ENCODE assay signal across 19 cellular contexts in the genomic region with DNA sequence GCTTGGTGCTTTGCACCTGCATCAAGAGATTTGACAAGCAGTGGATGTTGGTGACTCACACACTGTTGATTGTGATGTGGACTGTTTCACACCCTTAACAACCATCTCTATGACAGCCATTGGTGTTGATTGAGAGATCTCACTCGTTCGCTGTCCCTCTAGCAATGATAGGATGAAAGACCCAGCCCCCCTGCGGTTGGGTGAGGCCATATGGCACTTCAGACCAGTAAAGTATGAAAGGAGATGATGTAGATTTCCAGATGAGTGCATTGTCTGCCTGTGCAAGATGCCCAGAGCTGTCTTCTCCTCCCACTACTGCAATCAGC.
DNase-seq lines count a peak whose midpoint lies in the region; ATAC-seq and TF ChIP-seq lines count a peak whose summit lies in the region.
"Had no signal": no experiment of that assay in that cellular context is flagged by ENCODE, and none has a peak within 500 bp of the region (broad histone marks: within the 10 kb centered on the region; RNA-seq: fewer than 3 reads in every experiment).

No MANE protein-coding gene starts in this region.

- peak; percentile 39 for ATAC-seq in GM18867 (IDR thresholded peaks at IDR 0.05; ENCODE audit: unreplicated experiment)
- ATAC-seq in T-helper 17 cell = no peak
- no peak for ATAC-seq in SK-N-SH treated with all-trans-retinoic acid at 6 μM for 48 hours
- no peak for ATAC-seq in T-cell (replicated peaks in 1 of 4)
- ATAC-seq in GM21423 (IDR thresholded peaks at IDR 0.05; ENCODE audit: unreplicated experiment) = no peak
- ATAC-seq: activated CD4-positive, alpha-beta T cell treated with anti-CD3 and anti-CD28 coated beads for 36 hours; GM23338; K562 had no signal

- H3K27me3 Mint-ChIP-seq in T-helper 17 cell (peaks cover 5% of the 10 kb centered on the region), neural progenitor cell (ENCODE audit: insufficient read depth, low read depth) (peaks cover 2% of the 10 kb centered on the region), T-cell (no peaks in the 10 kb centered on the region)
- H3K27me3 Mint-ChIP-seq: activated CD4-positive, alpha-beta T cell treated with anti-CD3 and anti-CD28 coated beads for 36 hours had no signal

- H2AFZ ChIP-seq in neural progenitor cell (replicated peaks) = no peak overlapping the region
- H2AFZ ChIP-seq: GM23338 had no signal

- H3K36me3 Mint-ChIP-seq in T-helper 17 cell (ENCODE audit: low read depth) (no peaks in the 10 kb centered on the region), neural progenitor cell (no peaks in the 10 kb centered on the region), T-cell (no peaks in the 10 kb centered on the region)

- no peak overlapping the region for H3K9ac ChIP-seq in neural progenitor cell

- H3K36me3 ChIP-seq in neural progenitor cell = no peaks in the 10 kb centered on the region
- H3K36me3 ChIP-seq: ovary, SJSA1, uterus had no signal

- H3K27ac Mint-ChIP-seq in T-helper 17 cell (peak overlapping the region; percentile 27), neural progenitor cell (peak overlapping the region; percentile 18), T-cell (no peak overlapping the region)
- H3K27ac Mint-ChIP-seq: activated CD4-positive, alpha-beta T cell treated with anti-CD3 and anti-CD28 coated beads for 36 hours; GM23338 had no signal

- no peak overlapping the region for H3K4me3 Mint-ChIP-seq in T-helper 17 cell
- H3K4me3 Mint-ChIP-seq in neural progenitor cell = no peak overlapping the region
- no peak overlapping the region for H3K4me3 Mint-ChIP-seq in T-cell
- H3K4me3 Mint-ChIP-seq: activated CD4-positive, alpha-beta T cell treated with anti-CD3 and anti-CD28 coated beads for 36 hours; GM23338 had no signal

- H3K4me1 Mint-ChIP-seq in T-helper 17 cell = no peaks in the 10 kb centered on the region
- H3K4me1 Mint-ChIP-seq in neural progenitor cell = no peaks in the 10 kb centered on the region
- H3K4me1 Mint-ChIP-seq in T-cell = no peaks in the 10 kb centered on the region
- H3K4me1 Mint-ChIP-seq: activated CD4-positive, alpha-beta T cell treated with anti-CD3 and anti-CD28 coated beads for 36 hours had no signal

- no peak overlapping the region for H3K4me2 ChIP-seq in neural progenitor cell
- H3K4me2 ChIP-seq: GM23338 had no signal

- CTCF ChIA-PET in T-cell (lab: Charles Lee) = no interaction called here

- no peaks in the 10 kb centered on the region for H3F3A ChIP-seq in neural progenitor cell (ENCODE audit: low read depth)

- H3K27me3 ChIP-seq in neural progenitor cell = no peaks in the 10 kb centered on the region
- H3K27me3 ChIP-seq: ovary, uterus had no signal

- DNase-seq in HT-29 (ENCODE audit: low spot score) = peak; percentile 42
- no peak for DNase-seq in T-helper 17 cell
- DNase-seq in neural progenitor cell (ENCODE audit: low spot score) = no peak
- no peak for DNase-seq in T-cell
- no peak for DNase-seq in H4 (ENCODE audit: low spot score)
- DNase-seq: activated CD4-positive, alpha-beta T cell treated with anti-CD3 and anti-CD28 coated beads for 36 hours; amniotic stem cell; caudate nucleus; MV-4-11; NCI-H2107; ovary; stimulated activated CD4-positive, alpha-beta T cell treated with anti-CD3 and anti-CD28 coated beads, Interleukin-2, amount 100 ng/mL, for 48 hours; uterus had no signal

- TF ChIP-seq CTCF in neural progenitor cell (IDR thresholded peaks at IDR 0.05) = no peak

- H3K9me3 Mint-ChIP-seq in neural progenitor cell = no peaks in the 10 kb centered on the region
- H3K9me3 Mint-ChIP-seq in T-cell = no peaks in the 10 kb centered on the region
- H3K9me3 Mint-ChIP-seq: GM23338 had no signal

- no peaks in the 10 kb centered on the region for H3K4me1 ChIP-seq in neural progenitor cell
- H3K4me1 ChIP-seq: SJSA1, uterus had no signal

- no peak overlapping the region for H3K4me3 ChIP-seq in neural progenitor cell
- H3K4me3 ChIP-seq: GM23338, K562, ovary, SJSA1, uterus had no signal

- H3K9me3 ChIP-seq in T-helper 17 cell (ENCODE audit: control insufficient read depth, low read length, poor library complexity, severe bottlenecking) = no peaks in the 10 kb centered on the region
- no peaks in the 10 kb centered on the region for H3K9me3 ChIP-seq in neural progenitor cell (ENCODE audit: low read depth)
- H3K9me3 ChIP-seq: ovary, SJSA1, uterus had no signal

- H3K27ac ChIP-seq in neural progenitor cell = no peak overlapping the region
- H3K27ac ChIP-seq: ovary, SJSA1, uterus had no signal

- POLR2A ChIA-PET in T-cell (lab: Charles Lee) = no interaction called here

- H4K20me1 ChIP-seq in neural progenitor cell (ENCODE audit: low read depth) = no peaks in the 10 kb centered on the region

- no peaks in the 10 kb centered on the region for H3K79me2 ChIP-seq in neural progenitor cell (ENCODE audit: low read depth)

TF ChIP-seq in SK-N-SH treated with all-trans-retinoic acid at 6 μM for 48 hours, 23 proteins besides CTCF, POLR2A, EP300 and RAD21:
- TF ChIP-seq, protein P1, sequence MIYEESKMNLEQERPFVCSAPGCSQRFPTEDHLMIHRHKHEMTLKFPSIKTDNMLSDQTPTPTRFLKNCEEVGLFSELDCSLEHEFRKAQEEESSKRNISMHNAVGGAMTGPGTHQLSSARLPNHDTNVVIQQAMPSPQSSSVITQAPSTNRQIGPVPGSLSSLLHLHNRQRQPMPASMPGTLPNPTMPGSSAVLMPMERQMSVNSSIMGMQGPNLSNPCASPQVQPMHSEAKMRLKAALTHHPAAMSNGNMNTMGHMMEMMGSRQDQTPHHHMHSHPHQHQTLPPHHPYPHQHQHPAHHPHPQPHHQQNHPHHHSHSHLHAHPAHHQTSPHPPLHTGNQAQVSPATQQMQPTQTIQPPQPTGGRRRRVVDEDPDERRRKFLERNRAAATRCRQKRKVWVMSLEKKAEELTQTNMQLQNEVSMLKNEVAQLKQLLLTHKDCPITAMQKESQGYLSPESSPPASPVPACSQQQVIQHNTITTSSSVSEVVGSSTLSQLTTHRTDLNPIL (CRISPR knock-in tag; IDR thresholded peaks at IDR 0.05; ENCODE audit: low read depth) = no peak

Comparison
In these comparisons a context has a peak if more than half of its experiments do, and no peak if none do; other contexts are left out.
1. H3K27ac Mint-ChIP-seq: peak in T-helper 17 cell (single experiment) and neural progenitor cell (single experiment); none in T-cell (0 of 2).